Comparison of ENCODE assay signal across 34 cellular contexts in the genomic region with DNA sequence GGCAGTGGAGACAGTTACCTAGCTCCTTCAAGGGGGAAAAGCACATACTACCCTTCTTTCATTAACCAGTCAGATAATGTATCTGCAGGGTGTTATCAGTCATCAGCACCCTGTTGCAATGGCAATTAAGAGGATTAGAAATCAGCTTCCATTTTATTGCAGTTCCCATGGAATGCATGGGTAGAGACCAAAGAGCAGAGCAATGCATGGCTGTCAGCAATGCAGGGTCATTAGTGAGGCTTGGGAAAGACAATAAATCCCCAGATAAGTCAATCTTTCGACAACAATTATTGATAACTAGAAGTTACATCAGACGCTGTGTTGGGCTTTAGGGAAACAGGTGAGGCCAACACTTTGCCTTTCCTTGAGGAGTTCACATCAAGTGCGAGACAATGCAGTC.
DNase-seq lines count a peak whose midpoint lies in the region; FAIRE-seq and TF ChIP-seq lines count a peak whose summit lies in the region.
"Had no signal": no experiment of that assay in that cellular context is flagged by ENCODE, and none has a peak within 500 bp of the region (broad histone marks: within the 10 kb centered on the region; RNA-seq: fewer than 3 reads in every experiment).

No MANE protein-coding gene starts in this region.

- WGBS in endodermal cell (ENCODE audit: insufficient coverage in 1 of 2, insufficient read length in 1 of 2), 2 experiments: 68 to 83% methylated on average over 3 of the region's 3 CpGs
- WGBS in mesendoderm (ENCODE audit: extremely low coverage, insufficient coverage, low lambda C conversion rate): no CpG with 5 or more reads among the region's 3 CpGs
- 13 to 63% (median 39%) methylated on average over 3 of the region's 3 CpGs for WGBS in small intestine, 3 donors

- peaks cover under 1% of the 10 kb centered on the region for H3K27me3 Mint-ChIP-seq in endodermal cell (ENCODE audit: insufficient read depth)
- H3K27me3 Mint-ChIP-seq: CD4-positive, CD25-positive, alpha-beta regulatory T cell had no signal

- in situ Hi-C loops in HAP-1 (cut with MboI; ENCODE audit: low sequenced_read_pairs): no loop called here

- H3K23ac ChIP-seq in mesendoderm (ENCODE audit: low read length): no peak overlapping the region

- no peak overlapping the region for H2BK120ac ChIP-seq in mesendoderm (ENCODE audit: low read depth, low read length)

- H3K56ac ChIP-seq in mesendoderm (ENCODE audit: low read length): no peak overlapping the region

- no peaks in the 10 kb centered on the region for H3K9me3 Mint-ChIP-seq in endodermal cell

- no peak overlapping the region for H3K18ac ChIP-seq in mesendoderm (ENCODE audit: low read length)

- H3K4me2 ChIP-seq in mesendoderm (ENCODE audit: low read length): no peak overlapping the region
- H3K4me2 ChIP-seq: A549; BLaER1; BLaER1 treated with 17β-estradiol and CSF1 and Interleukin-3, amounts not matched to agents 10 nM and 100 nM had no signal

- H3K27ac ChIP-seq in endodermal cell (ENCODE audit: low read depth, low read length) (no peak overlapping the region), mesendoderm (ENCODE audit: low read depth, low read length) (no peak overlapping the region), small intestine (ENCODE audit: low read depth in 1 of 2, low read length in 1 of 2) (no peak overlapping the region)
- H3K27ac ChIP-seq: 22Rv1; A549; BLaER1; BLaER1 treated with 17β-estradiol and CSF1 and Interleukin-3, amounts not matched to agents 10 nM and 100 nM; C4-2B had no signal

- H3K9ac ChIP-seq in endodermal cell (ENCODE audit: extremely low read depth, low read length, poor library complexity, severe bottlenecking) (no peak overlapping the region), mesendoderm (ENCODE audit: low read length) (no peak overlapping the region)
- H3K9ac ChIP-seq: BLaER1; BLaER1 treated with 17β-estradiol and CSF1 and Interleukin-3, amounts not matched to agents 10 nM and 100 nM had no signal

- H4K8ac ChIP-seq in mesendoderm (ENCODE audit: low read depth, low read length): no peak overlapping the region

- no peak overlapping the region for H4K5ac ChIP-seq in mesendoderm (ENCODE audit: low read length)

- H3K4ac ChIP-seq in mesendoderm (ENCODE audit: low read depth, low read length): no peak overlapping the region

- no peaks in the 10 kb centered on the region for H3K36me3 ChIP-seq in endodermal cell (ENCODE audit: control insufficient read depth, insufficient read depth, low read length)
- H3K36me3 ChIP-seq in mesendoderm (ENCODE audit: control insufficient read depth, insufficient read depth, low read length): no peaks in the 10 kb centered on the region
- H3K36me3 ChIP-seq in small intestine (ENCODE audit: control insufficient read depth in 2 of 2, insufficient read depth in 2 of 2, low read length in 2 of 2): no peaks in the 10 kb centered on the region
- no peaks in the 10 kb centered on the region for H3K36me3 ChIP-seq in HAP-1 (replicated peaks)
- H3K36me3 ChIP-seq: BE2C; BLaER1; BLaER1 treated with 17β-estradiol and CSF1 and Interleukin-3, amounts not matched to agents 10 nM and 100 nM had no signal

- H3K27me3 ChIP-seq in endodermal cell (ENCODE audit: control insufficient read depth, insufficient read depth, low read length, poor library complexity, severe bottlenecking): no peaks in the 10 kb centered on the region
- H3K27me3 ChIP-seq in mesendoderm (ENCODE audit: insufficient read depth, low read length, poor library complexity): no peaks in the 10 kb centered on the region
- H3K27me3 ChIP-seq in small intestine (ENCODE audit: control insufficient read depth in 2 of 2, insufficient read depth in 2 of 2, low read length in 2 of 2): no peaks in the 10 kb centered on the region
- no peaks in the 10 kb centered on the region for H3K27me3 ChIP-seq in HAP-1 (ENCODE audit: low read depth)
- H3K27me3 ChIP-seq: BE2C; BLaER1; BLaER1 treated with 17β-estradiol and CSF1 and Interleukin-3, amounts not matched to agents 10 nM and 100 nM had no signal

- no peak overlapping the region for H3K4me3 Mint-ChIP-seq in endodermal cell
- H3K4me3 Mint-ChIP-seq: B cell; CD4-positive, alpha-beta T cell; CD4-positive, CD25-positive, alpha-beta regulatory T cell; CD8-positive, alpha-beta memory T cell; CD8-positive, alpha-beta T cell had no signal

- peaks cover 26% of the 10 kb centered on the region for H3K4me1 Mint-ChIP-seq in endodermal cell
- H3K4me1 Mint-ChIP-seq: B cell; CD4-positive, alpha-beta memory T cell; CD4-positive, CD25-positive, alpha-beta regulatory T cell; CD8-positive, alpha-beta memory T cell had no signal

- DNase-seq in endodermal cell (no peak), mesendoderm (peak; percentile 80), small intestine (peak; percentile 87), GDM1 (lab: John Stamatoyannopoulos, UW) (no peak), HAP-1 (ENCODE audit: low spot score in 2 of 2) (no peak), D721Med (ENCODE audit: insufficient read length, low spot score) (no peak)
- DNase-seq: 8988T; ACHN; AML-193; BE2C; C1 segment of cervical spinal cord; Caco-2; Calu3; CD4-positive, alpha-beta memory T cell; CD4-positive, alpha-beta T cell; CD4-positive, CD25-positive, alpha-beta regulatory T cell; CD8-positive, alpha-beta memory T cell; CD8-positive, alpha-beta T cell; COR-L47; DMS 273 treated with DMSO at 0.1 percent for 48 hours; DMS153; DMS53; DMS79; DMS79 treated with DMSO at 0.1 percent for 48 hours; DND-41; EL had no signal

- H3K79me1 ChIP-seq in mesendoderm (ENCODE audit: low read length): no peaks in the 10 kb centered on the region

- peaks cover 12% of the 10 kb centered on the region for H3K4me1 ChIP-seq in endodermal cell (ENCODE audit: control insufficient read depth, insufficient read depth, low read length)
- peaks cover 2% of the 10 kb centered on the region for H3K4me1 ChIP-seq in mesendoderm (ENCODE audit: control insufficient read depth, low read depth, low read length)
- H3K4me1 ChIP-seq in small intestine (ENCODE audit: control insufficient read depth in 2 of 2, insufficient read depth in 1 of 2, low read depth in 1 of 2, low read length in 1 of 2): peaks cover 2 to 4% of the 10 kb centered on the region in 2 donors
- no peaks in the 10 kb centered on the region for H3K4me1 ChIP-seq in HAP-1
- H3K4me1 ChIP-seq: A549, BE2C, BLaER1, Caco-2 had no signal

- no peak overlapping the region for H3K27ac Mint-ChIP-seq in endodermal cell
- H3K27ac Mint-ChIP-seq: B cell; CD14-positive monocyte; CD4-positive, alpha-beta memory T cell; CD4-positive, alpha-beta T cell; CD4-positive, CD25-positive, alpha-beta regulatory T cell; CD8-positive, alpha-beta memory T cell; CD8-positive, alpha-beta T cell had no signal

- TF ChIP-seq CTCF in endodermal cell (conservative IDR thresholded peaks at IDR 0.05) (no peak), D721Med (IDR thresholded peaks at IDR 0.05; ENCODE audit: insufficient read depth, missing control alignments) (no peak)

- no peak overlapping the region for H2BK15ac ChIP-seq in mesendoderm (replicated peaks; ENCODE audit: low read depth)

- FAIRE-seq in small intestine (lab: Jason Lieb, UNC) (no peak), D721Med (lab: Jason Lieb, UNC) (no peak)
- FAIRE-seq: A204.1, A549 had no signal

- peak overlapping the region; percentile 22 for H3K4me3 ChIP-seq in endodermal cell (ENCODE audit: low read length)
- H3K4me3 ChIP-seq in mesendoderm (ENCODE audit: low read length): no peak overlapping the region
- H3K4me3 ChIP-seq in small intestine (ENCODE audit: low read depth in 1 of 2, low read length in 2 of 2): no peak overlapping the region
- H3K4me3 ChIP-seq in HAP-1: no peak overlapping the region
- H3K4me3 ChIP-seq: A549; BLaER1; BLaER1 treated with 17β-estradiol and CSF1 and Interleukin-3, amounts not matched to agents 10 nM and 100 nM had no signal

- H3K79me2 ChIP-seq in mesendoderm (ENCODE audit: control insufficient read depth, insufficient read depth, low read length): no peaks in the 10 kb centered on the region

- no peak overlapping the region for H2AK5ac ChIP-seq in mesendoderm (ENCODE audit: low read length)

- H2BK5ac ChIP-seq in mesendoderm (ENCODE audit: low read length): no peak overlapping the region

- no peaks in the 10 kb centered on the region for H3K36me3 Mint-ChIP-seq in endodermal cell (ENCODE audit: low read depth)
- H3K36me3 Mint-ChIP-seq: CD14-positive monocyte; CD4-positive, alpha-beta memory T cell; CD4-positive, CD25-positive, alpha-beta regulatory T cell; CD8-positive, alpha-beta memory T cell; CD8-positive, alpha-beta T cell had no signal

- H3K9me3 ChIP-seq in endodermal cell (ENCODE audit: control insufficient read depth, low read length) (no peaks in the 10 kb centered on the region), small intestine (ENCODE audit: control insufficient read depth, low read depth) (no peaks in the 10 kb centered on the region), HAP-1 (no peaks in the 10 kb centered on the region)
- H3K9me3 ChIP-seq: A549, BE2C, BLaER1, Caco-2 had no signal

Comparison
In these comparisons a context has a peak if more than half of its experiments do, and no peak if none do; other contexts are left out.
1. DNase-seq: peak in mesendoderm (single experiment) and small intestine (single experiment); none in endodermal cell (single experiment), GDM1 (single experiment), HAP-1 (0 of 2) and D721Med (single experiment).